Comparison of ENCODE assay signal across 1 cellular context in genomic region chr12:116044181-116044580, GRCh38.
A peak's percentile ranks its signal among the peaks of the same experiment; 100 is the strongest.
TF ChIP-seq lines count a peak whose summit lies in the region.

No MANE protein-coding gene starts in this region.

TF ChIP-seq in IMR-90, 13 proteins besides CTCF, POLR2A, EP300 and RAD21:
- TF ChIP-seq MAFK (IDR thresholded peaks at IDR 0.05; ENCODE audit: low read depth, low read length) (peak; percentile 77), RFX5 (IDR thresholded peaks at IDR 0.05; ENCODE audit: low read depth, low read length) (no peak)
TF ChIP-seq in IMR-90: peak in this region for 1.
